Comparison of ENCODE assay signal across 9 cellular contexts in genomic region chr1:162632743-162633326, GRCh38. TPM values are rescaled to one million over a fixed set of nuclear protein-coding genes. Genes with fewer than 3 reads are reported as not detected.
DNase-seq lines count a peak whose midpoint lies in the region; ATAC-seq and TF ChIP-seq lines count a peak whose summit lies in the region.
"Had no signal": no experiment of that assay in that cellular context is flagged by ENCODE, and none has a peak within 500 bp of the region (broad histone marks: within the 10 kb centered on the region; RNA-seq: fewer than 3 reads in every experiment).

No MANE protein-coding gene starts in this region.

- H2BK120ac ChIP-seq in neuronal stem cell (ENCODE audit: low read depth, low read length) = no peak overlapping the region

- no peak overlapping the region for H2BK5ac ChIP-seq in neuronal stem cell (ENCODE audit: low read length)

- H3K4ac ChIP-seq in neuronal stem cell (ENCODE audit: low read length) = no peak overlapping the region

- DNase-seq in AG10803 (ENCODE audit: low read depth) (peak; percentile 74), SJCRH30 (peak; percentile 24 to 59), fibroblast of the aortic adventitia (ENCODE audit: low read depth) (peak; percentile 56), neuronal stem cell (ENCODE audit: low spot score) (no peak), erythroblast (lab: John Stamatoyannopoulos, UW) (no peak), left lobe of liver (ENCODE audit: low spot score) (no peak), NCI-H187 treated with DMSO at 0.1 percent for 48 hours (lab: John Stamatoyannopoulos, UW) (no peak)

- no peak overlapping the region for H3K9ac ChIP-seq in neuronal stem cell (ENCODE audit: low read depth, low read length, poor library complexity)

- H3K4me2 ChIP-seq in neuronal stem cell (ENCODE audit: insufficient read depth, low read length, poor library complexity, severe bottlenecking) = no peak overlapping the region

- TF ChIP-seq CTCF in AG10803 (conservative IDR thresholded peaks at IDR 0.05; ENCODE audit: low read length) (no peak), fibroblast of the aortic adventitia (IDR thresholded peaks at IDR 0.05; ENCODE audit: insufficient read depth, low read length) (no peak)

- no CpG with 5 or more reads among the region's 5 CpGs for WGBS in neuronal stem cell (ENCODE audit: extremely low coverage in 2 of 2, insufficient read length in 2 of 2, insufficient replicate concordance in 1 of 2), 2 donors

- ATAC-seq in GM18858 (IDR thresholded peaks at IDR 0.05; ENCODE audit: unreplicated experiment) (no peak), left lobe of liver (no peak)

- H3K18ac ChIP-seq in neuronal stem cell (ENCODE audit: low read length) = no peak overlapping the region

- H3K79me1 ChIP-seq in neuronal stem cell (ENCODE audit: low read depth, low read length) = no peaks in the 10 kb centered on the region

- H3K4me1 ChIP-seq in SJCRH30 = peaks cover 13% of the 10 kb centered on the region
- peaks cover 2 to 3% of the 10 kb centered on the region in 2 donors for H3K4me1 ChIP-seq in neuronal stem cell (ENCODE audit: control insufficient read depth in 2 of 2, insufficient read depth in 1 of 2, low read depth in 1 of 2, low read length in 2 of 2)

- no peak overlapping the region for H2BK12ac ChIP-seq in neuronal stem cell (ENCODE audit: low read length)

- no peak overlapping the region for H3K23ac ChIP-seq in neuronal stem cell (ENCODE audit: low read depth, low read length, poor library complexity)

- H4K91ac ChIP-seq in neuronal stem cell (ENCODE audit: low read depth, low read length, poor library complexity) = no peak overlapping the region

- H3K14ac ChIP-seq in neuronal stem cell (ENCODE audit: low read length) = no peak overlapping the region

- TF ChIP-seq POLR2A in erythroblast (IDR thresholded peaks at IDR 0.05; ENCODE audit: low read length) = no peak

- H4K8ac ChIP-seq in neuronal stem cell (ENCODE audit: low read depth, low read length) = no peak overlapping the region

- H3K27ac ChIP-seq in SJCRH30 (peak overlapping the region; percentile 93), neuronal stem cell (replicated peaks; ENCODE audit: low read length) (no peak overlapping the region)
- H3K27ac ChIP-seq: C4-2B had no signal

- H3K36me3 ChIP-seq in SJCRH30 (no peaks in the 10 kb centered on the region), neuronal stem cell (replicated peaks in 1 of 2; ENCODE audit: control insufficient read depth in 2 of 2, insufficient read depth in 2 of 2, low read length in 2 of 2) (no peaks in the 10 kb centered on the region)

- H3K4me3 ChIP-seq in AG10803 (ENCODE audit: low read length) (peak overlapping the region; percentile 79), SJCRH30 (peak overlapping the region; percentile 67), fibroblast of the aortic adventitia (ENCODE audit: low read depth, low read length) (peak overlapping the region; percentile 85), neuronal stem cell (ENCODE audit: low read length in 2 of 2) (no peak overlapping the region)

- H3K9me3 ChIP-seq in SJCRH30 (replicated peaks) (no peaks in the 10 kb centered on the region), neuronal stem cell (replicated peaks in 1 of 2; ENCODE audit: control insufficient read depth in 2 of 2, insufficient read depth in 1 of 2, low read depth in 1 of 2, low read length in 2 of 2) (no peaks in the 10 kb centered on the region)

- H2BK15ac ChIP-seq in neuronal stem cell (ENCODE audit: low read length) = no peak overlapping the region

- no peak overlapping the region for H2AK5ac ChIP-seq in neuronal stem cell (ENCODE audit: low read depth, low read length)

- peak overlapping the region; percentile 69 for H2AFZ ChIP-seq in neuronal stem cell (ENCODE audit: low read length)

- H3K27me3 ChIP-seq in SJCRH30 = no peaks in the 10 kb centered on the region
- H3K27me3 ChIP-seq in neuronal stem cell (ENCODE audit: control insufficient read depth in 3 of 3, insufficient read depth in 3 of 3, low read depth in 1 of 3, low read length in 3 of 3) = no peaks in the 10 kb centered on the region

RNA-seq across cellular contexts. Expression of gene DDR2, which starts 0.6 kb away (rescaled TPM):
- 41.1 and 47.8 TPM in 2 replicates for total RNA-seq in SJCRH30 (2014; rRNA removed; shearing (Covaris generic))
- total RNA-seq in fibroblast of the aortic adventitia (ENCODE audit: low replicate concordance) (356 and 379 TPM in 2 replicates), left lobe of liver (2.0 TPM)
- polyA plus RNA-seq in neuronal stem cell (2013, experiment 1 of 2) = 0.74 TPM
- polyA plus RNA-seq in neuronal stem cell (2013, experiment 2 of 2) = 0.78 TPM

Comparison
In these comparisons a context has a peak if more than half of its experiments do, and no peak if none do; other contexts are left out.
1. DNase-seq: peak in AG10803 (single experiment), SJCRH30 (2 of 2) and fibroblast of the aortic adventitia (single experiment); none in neuronal stem cell (single experiment), erythroblast (0 of 2), left lobe of liver (single experiment) and NCI-H187 treated with DMSO at 0.1 percent for 48 hours (single experiment).
2. H3K4me3 ChIP-seq: peak in AG10803 (single experiment), SJCRH30 (single experiment) and fibroblast of the aortic adventitia (single experiment); none in neuronal stem cell (0 of 2).
3. RNA of gene DDR2, which starts 0.6 kb away (total RNA-seq): 356 to 379 TPM in fibroblast of the aortic adventitia and 41.1 to 47.8 TPM in SJCRH30; 2.0 TPM in left lobe of liver (single experiment); every median in the first group is over 10 times any median in the second.